1 cellular context compared by ENCODE assay signal in the genomic region with DNA sequence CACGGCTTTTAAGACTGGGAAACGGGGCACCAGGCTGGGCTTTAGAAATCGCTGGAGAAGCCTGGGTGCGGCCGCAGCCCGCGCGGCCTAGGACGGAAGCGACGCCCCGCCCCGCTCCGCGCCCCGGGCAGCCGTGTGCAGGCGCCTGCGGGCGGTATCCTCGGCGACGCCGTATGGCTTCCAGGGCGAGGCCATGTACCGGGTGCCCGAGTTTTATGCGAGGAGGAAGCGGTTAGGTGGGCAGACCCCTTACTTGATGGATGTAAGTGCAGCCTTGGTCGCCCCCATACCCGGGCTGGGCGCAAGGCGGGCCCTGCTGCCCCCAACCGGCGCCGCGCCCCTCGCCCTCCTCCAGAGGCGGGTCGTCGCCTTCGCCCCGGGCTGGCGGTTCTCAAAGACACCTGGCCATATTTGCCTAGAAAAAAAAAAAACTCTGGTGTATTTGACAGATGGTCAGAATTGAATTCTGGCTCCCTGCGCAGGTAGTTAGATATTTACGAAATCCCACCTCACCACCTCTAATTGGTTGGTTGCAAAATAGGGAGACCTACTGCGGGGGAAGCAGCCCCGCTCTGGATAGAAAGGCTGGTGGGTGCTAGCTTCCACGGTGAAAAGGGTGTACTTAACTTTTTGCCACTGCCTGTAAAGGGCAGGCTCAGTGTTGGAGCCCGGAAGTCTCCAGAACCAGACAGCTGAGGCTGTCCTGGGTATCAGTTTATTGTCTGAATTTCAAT.
TF ChIP-seq lines count a peak whose summit lies in the region.

A gene with protein sequence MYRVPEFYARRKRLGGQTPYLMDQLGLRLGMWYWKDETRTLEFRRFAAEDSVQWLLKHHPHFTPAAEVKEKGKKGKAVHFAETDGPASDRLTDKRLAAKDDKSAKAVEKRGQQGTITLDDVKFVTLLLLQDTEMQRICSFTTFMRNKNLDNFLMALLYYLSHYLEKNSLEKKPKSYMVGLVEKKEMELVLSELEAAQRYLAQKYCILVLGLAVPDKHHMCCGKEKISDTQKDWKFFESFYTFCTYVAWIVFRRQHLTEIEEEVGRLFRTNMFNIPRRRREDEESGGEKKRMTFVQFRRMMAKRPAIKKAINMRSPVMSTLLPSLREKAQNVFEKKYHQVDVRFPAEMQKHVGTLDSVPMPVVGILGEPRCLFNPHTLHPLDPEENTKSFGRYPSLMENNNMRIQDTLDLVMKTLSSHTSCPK (plus strand): TSS at position 157 of the 734 bp plus-strand sequence. CDS start 37 bp downstream, at position 194.

TF ChIP-seq in IMR-90, 13 proteins besides CTCF, POLR2A, EP300 and RAD21:
- TF ChIP-seq ELK1 (IDR thresholded peaks at IDR 0.05; ENCODE audit: borderline replicate concordance, low read depth, low read length) (no peak), NFE2L2 (IDR thresholded peaks at IDR 0.05; ENCODE audit: low read depth, low read length) (no peak), RFX5 (IDR thresholded peaks at IDR 0.05; ENCODE audit: low read depth, low read length) (no peak), CEBPB (IDR thresholded peaks at IDR 0.05; ENCODE audit: low read depth, low read length) (no peak), BHLHE40 (IDR thresholded peaks at IDR 0.05; ENCODE audit: low read depth, low read length) (no peak), RCOR1 (IDR thresholded peaks at IDR 0.05; ENCODE audit: insufficient replicate concordance, low read length) (no peak), MXI1 (IDR thresholded peaks at IDR 0.05; ENCODE audit: borderline replicate concordance, low read depth, low read length) (no peak), USF2 (IDR thresholded peaks at IDR 0.05; ENCODE audit: low read depth, low read length) (no peak), CHD1 (IDR thresholded peaks at IDR 0.05; ENCODE audit: low read depth, low read length) (no peak), MAZ (IDR thresholded peaks at IDR 0.05; ENCODE audit: borderline replicate concordance, low read depth, low read length) (no peak), MAFK (IDR thresholded peaks at IDR 0.05; ENCODE audit: low read depth, low read length) (no peak), FOS (IDR thresholded peaks at IDR 0.05; ENCODE audit: low read depth, low read length) (no peak), SMC3 (IDR thresholded peaks at IDR 0.05; ENCODE audit: low read depth, low read length) (no peak)
